19 cellular contexts compared by ENCODE assay signal in genomic region chr6:90922323-90922722, GRCh38.
DNase-seq lines count a peak whose midpoint lies in the region; ATAC-seq, FAIRE-seq and TF ChIP-seq lines count a peak whose summit lies in the region.
"Had no signal": no experiment of that assay in that cellular context is flagged by ENCODE, and none has a peak within 500 bp of the region (broad histone marks: within the 10 kb centered on the region; RNA-seq: fewer than 3 reads in every experiment).

No MANE protein-coding gene starts in this region.

- H2BK12ac ChIP-seq in H1 (ENCODE audit: low read depth, low read length): no peak overlapping the region

- dilution Hi-C loops in IMR-90 (cut with HindIII; ENCODE audit: low sequenced_read_pairs, unreplicated experiment): no loop called here

- H4K20me1 ChIP-seq in IMR-90 (ENCODE audit: insufficient read depth, low read length): no peaks in the 10 kb centered on the region
- H4K20me1 ChIP-seq in H1 (replicated peaks in 1 of 2; ENCODE audit: control insufficient read depth in 1 of 2, insufficient read depth in 2 of 2, low read length in 2 of 2): no peaks in the 10 kb centered on the region
- H4K20me1 ChIP-seq in osteoblast (ENCODE audit: insufficient read depth, low read length): no peaks in the 10 kb centered on the region
- H4K20me1 ChIP-seq: BLaER1 treated with 17β-estradiol and CSF1 and Interleukin-3, amounts not matched to agents 10 nM and 100 nM had no signal

- TF ChIP-seq CTCF in A549 (IDR thresholded peaks at IDR 0.05) (no peak), IMR-90 (conservative IDR thresholded peaks at IDR 0.05; ENCODE audit: low read depth, low read length) (no peak), H1 (IDR thresholded peaks at IDR 0.05; ENCODE audit: control extremely low read depth in 1 of 3, insufficient read depth in 1 of 3, low read depth in 1 of 3, low read length in 3 of 3) (no peak), osteoblast (IDR thresholded peaks at IDR 0.05; ENCODE audit: extremely low read depth, low read depth, low read length) (no peak), omental fat pad (IDR thresholded peaks at IDR 0.05) (no peak)

- ATAC-seq in A549: no peak
- no peak for ATAC-seq in IMR-90 (ENCODE audit: low read depth)
- ATAC-seq in omental fat pad (ENCODE audit: low FRiP score): no peak
- no peak for ATAC-seq in HG03159 (IDR thresholded peaks at IDR 0.05; ENCODE audit: unreplicated experiment)
- ATAC-seq: CD8-positive, alpha-beta T cell had no signal

- no peak overlapping the region for H2BK20ac ChIP-seq in IMR-90 (ENCODE audit: low read depth, low read length)
- no peak overlapping the region for H2BK20ac ChIP-seq in H1 (ENCODE audit: low read length)

- WGBS in A549 (ENCODE audit: missing lambda C conversion rate): 0% methylated on average over 1 of the region's 1 CpG
- WGBS in IMR-90 (ENCODE audit: extremely low coverage in 2 of 2, insufficient read length in 1 of 2), 2 experiments: no CpG with 5 or more reads among the region's 1 CpG
- 80% methylated on average over 1 of the region's 1 CpG; no CpG with 5 or more reads in 1 of the 2 experiments for WGBS in H1 (ENCODE audit: extremely low coverage in 1 of 2, insufficient coverage in 1 of 2, insufficient read length in 1 of 2, insufficient replicate concordance in 2 of 2, low coverage in 1 of 2, low lambda C conversion rate in 2 of 2, missing lambda C conversion rate in 1 of 2), 2 experiments

- no peaks in the 10 kb centered on the region for H3K79me2 ChIP-seq in H1 (ENCODE audit: control insufficient read depth in 1 of 2, insufficient read depth in 2 of 2, low read length in 2 of 2)
- no peaks in the 10 kb centered on the region for H3K79me2 ChIP-seq in osteoblast (ENCODE audit: insufficient read depth, low read length)

- H4K91ac ChIP-seq in IMR-90 (ENCODE audit: insufficient read depth, low read depth, low read length) (no peak overlapping the region), H1 (replicated peaks; ENCODE audit: insufficient read length, low read length) (no peak overlapping the region)

- H2AK5ac ChIP-seq in IMR-90 (ENCODE audit: low read depth, low read length) (no peak overlapping the region), H1 (ENCODE audit: low read depth, low read length) (no peak overlapping the region)

- H2AFZ ChIP-seq in IMR-90 (replicated peaks; ENCODE audit: low read length, poor library complexity) (no peak overlapping the region), H1 (ENCODE audit: low read length) (no peak overlapping the region), osteoblast (ENCODE audit: low read length) (no peak overlapping the region)

- H3K4me2 ChIP-seq in A549 (no peak overlapping the region), IMR-90 (ENCODE audit: low read depth, low read length) (no peak overlapping the region), H1 (ENCODE audit: insufficient read depth in 1 of 2, low read depth in 2 of 2, low read length in 2 of 2) (no peak overlapping the region), osteoblast (ENCODE audit: insufficient read depth, low read length) (no peak overlapping the region)
- H3K4me2 ChIP-seq: BLaER1 treated with 17β-estradiol and CSF1 and Interleukin-3, amounts not matched to agents 10 nM and 100 nM had no signal

- TF ChIP-seq POLR2A in A549 (IDR thresholded peaks at IDR 0.05; ENCODE audit: low read length): no peak
- TF ChIP-seq POLR2A in IMR-90 (IDR thresholded peaks at IDR 0.05; ENCODE audit: low read depth, low read length): no peak
- TF ChIP-seq POLR2A in H1 (IDR thresholded peaks at IDR 0.05; ENCODE audit: control extremely low read depth in 1 of 2, low read depth in 2 of 2, low read length in 2 of 2): no peak

- H4K8ac ChIP-seq in IMR-90 (ENCODE audit: low read depth in 2 of 2, low read length in 2 of 2): no peak overlapping the region
- no peak overlapping the region for H4K8ac ChIP-seq in H1 (ENCODE audit: extremely low read depth, insufficient read depth, low read length)

- in situ Hi-C loops in IMR-90 (cut with MboI; ENCODE audit: low sequenced_read_pairs): no loop called here

- H3K23me2 ChIP-seq in H1 (ENCODE audit: low read depth, low read length): no peaks in the 10 kb centered on the region

- H4K5ac ChIP-seq in IMR-90 (ENCODE audit: low read depth, low read length) (no peak overlapping the region), H1 (ENCODE audit: insufficient read length, low read depth, low read length) (no peak overlapping the region)

- H3K4ac ChIP-seq in IMR-90 (ENCODE audit: low read depth, low read length) (no peak overlapping the region), H1 (replicated peaks; ENCODE audit: insufficient read length, low read depth, low read length) (no peak overlapping the region)

- H3K18ac ChIP-seq in IMR-90 (ENCODE audit: low read depth, low read length): no peak overlapping the region
- H3K18ac ChIP-seq in H1 (ENCODE audit: extremely low read depth, low read length): no peak overlapping the region

- POLR2A ChIA-PET in A549 (lab: Yijun Ruan, JAX) (no interaction called here), IMR-90 (lab: Charles Lee; ENCODE audit: unreplicated experiment) (no interaction called here), H1 (lab: Charles Lee; ENCODE audit: partially characterized antibody) (no interaction called here)

- H3K4me3 ChIP-seq in A549 (no peak overlapping the region), IMR-90 (ENCODE audit: insufficient read depth, low read depth, low read length) (no peak overlapping the region), H1 (ENCODE audit: extremely low read depth in 1 of 4, insufficient read depth in 2 of 4, low read depth in 3 of 4, low read length in 4 of 4) (no peak overlapping the region), osteoblast (ENCODE audit: insufficient read depth, low read length) (no peak overlapping the region)
- H3K4me3 ChIP-seq: BLaER1 treated with 17β-estradiol and CSF1 and Interleukin-3, amounts not matched to agents 10 nM and 100 nM had no signal

- H3K23ac ChIP-seq in IMR-90 (ENCODE audit: low read depth, low read length) (no peak overlapping the region), H1 (ENCODE audit: insufficient read length) (no peak overlapping the region)

- no peak for FAIRE-seq in A549 (lab: Jason Lieb, UNC)
- no peak for FAIRE-seq in H1 (lab: Jason Lieb, UNC)
- FAIRE-seq: GM12891, GM19239 had no signal

- no peaks in the 10 kb centered on the region for H3K79me1 ChIP-seq in IMR-90 (ENCODE audit: low read depth in 1 of 2, low read length in 2 of 2)
- H3K79me1 ChIP-seq in H1 (ENCODE audit: low read depth, low read length): no peaks in the 10 kb centered on the region

- H2AK9ac ChIP-seq in IMR-90 (replicated peaks; ENCODE audit: low read depth, low read length, poor library complexity): no peak overlapping the region

- intact Hi-C loops in IMR-90 (cut with micrococcal nuclease): no loop called here

- H3K56ac ChIP-seq in IMR-90 (ENCODE audit: extremely low read depth, insufficient read depth, low read length) (no peak overlapping the region), H1 (replicated peaks; ENCODE audit: insufficient read length, low read depth, low read length) (no peak overlapping the region)

- CTCF ChIA-PET in A549 (lab: Yijun Ruan, JAX): no interaction called here
- CTCF ChIA-PET in IMR-90 (lab: Yijun Ruan, JAX): no interaction called here
- CTCF ChIA-PET in H1 (lab: Charles Lee; ENCODE audit: partially characterized antibody): no interaction called here

- no peaks in the 10 kb centered on the region for H3K9me1 ChIP-seq in IMR-90 (ENCODE audit: insufficient read depth, low read length)

- H3K14ac ChIP-seq in IMR-90 (replicated peaks; ENCODE audit: low read depth, low read length) (no peak overlapping the region), H1 (ENCODE audit: insufficient read length) (no peak overlapping the region)

- DNase-seq in A549 (ENCODE audit: low read depth in 1 of 2, low spot score in 1 of 2) (no peak), IMR-90 (no peak), H1 (ENCODE audit: low read depth in 1 of 2, low spot score in 2 of 2) (no peak), osteoblast (ENCODE audit: insufficient read length, low spot score, missing footprints) (peak; percentile 6), omental fat pad (ENCODE audit: low spot score) (no peak), dermis blood vessel endothelial cell (no peak)
- DNase-seq: 8988T; AML-193; Caco-2; Calu3; CD4-positive, alpha-beta T cell; CD8-positive, alpha-beta T cell; DMS79 treated with DMSO at 0.1 percent for 48 hours; GF-D8 had no signal

- H3K4me1 ChIP-seq in A549 (no peaks in the 10 kb centered on the region), IMR-90 (ENCODE audit: control insufficient read depth, insufficient read depth, low read length) (no peaks in the 10 kb centered on the region), H1 (replicated peaks in 1 of 4; ENCODE audit: control insufficient read depth in 3 of 4, insufficient read depth in 4 of 4, low read length in 3 of 4) (no peaks in the 10 kb centered on the region), osteoblast (ENCODE audit: insufficient read depth, low read length) (no peaks in the 10 kb centered on the region)
- H3K4me1 ChIP-seq: BLaER1 treated with 17β-estradiol and CSF1 and Interleukin-3, amounts not matched to agents 10 nM and 100 nM; Caco-2 had no signal

- no peak overlapping the region for H2BK5ac ChIP-seq in IMR-90 (ENCODE audit: low read depth, low read length, poor library complexity, severe bottlenecking)
- no peak overlapping the region for H2BK5ac ChIP-seq in H1 (ENCODE audit: low read depth, low read length)

- H3K9me3 ChIP-seq in A549: no peaks in the 10 kb centered on the region
- no peaks in the 10 kb centered on the region for H3K9me3 ChIP-seq in IMR-90 (ENCODE audit: control insufficient read depth, insufficient read depth, low read length)
- H3K9me3 ChIP-seq in H1 (ENCODE audit: insufficient read depth in 2 of 2, low read depth in 1 of 2, low read length in 1 of 2): no peaks in the 10 kb centered on the region
- no peaks in the 10 kb centered on the region for H3K9me3 ChIP-seq in osteoblast (ENCODE audit: low read depth, low read length)
- H3K9me3 ChIP-seq: BLaER1 treated with 17β-estradiol and CSF1 and Interleukin-3, amounts not matched to agents 10 nM and 100 nM; Caco-2 had no signal

- no peak overlapping the region for H2BK15ac ChIP-seq in IMR-90 (ENCODE audit: low read depth, low read length)
- H2BK15ac ChIP-seq in H1 (ENCODE audit: low read length): no peak overlapping the region

- BruUV-seq in IMR-90 (replicated peaks; lab: Mats Ljungman, UMichigan): no TSS peak

- H3K27ac ChIP-seq in A549: no peak overlapping the region
- H3K27ac ChIP-seq in IMR-90 (ENCODE audit: insufficient read depth, low read length): no peak overlapping the region
- H3K27ac ChIP-seq in H1 (ENCODE audit: low read depth, low read length): no peak overlapping the region
- no peak overlapping the region for H3K27ac ChIP-seq in osteoblast (ENCODE audit: low read depth, low read length)
- H3K27ac ChIP-seq: BLaER1 treated with 17β-estradiol and CSF1 and Interleukin-3, amounts not matched to agents 10 nM and 100 nM; C4-2B had no signal

- TF ChIP-seq RAD21 in A549 (conservative IDR thresholded peaks at IDR 0.05 in 1 of 2, IDR thresholded peaks at IDR 0.05 in 1 of 2) (no peak), IMR-90 (IDR thresholded peaks at IDR 0.05; ENCODE audit: low read length) (no peak), H1 (IDR thresholded peaks at IDR 0.05 in 1 of 2, conservative IDR thresholded peaks at IDR 0.05 in 1 of 2; ENCODE audit: low read depth in 2 of 2, low read length in 2 of 2) (no peak)

- TF ChIP-seq EP300 in A549 (IDR thresholded peaks at IDR 0.05): no peak
- TF ChIP-seq EP300 in H1 (IDR thresholded peaks at IDR 0.05; ENCODE audit: borderline replicate concordance in 1 of 2, low read depth in 2 of 2, low read length in 2 of 2): no peak

- H3K27me3 ChIP-seq in IMR-90 (ENCODE audit: control insufficient read depth, insufficient read depth, low read length) (no peaks in the 10 kb centered on the region), H1 (replicated peaks in 1 of 4; ENCODE audit: control insufficient read depth in 3 of 4, extremely low read depth in 1 of 4, insufficient read depth in 3 of 4, low read length in 3 of 4) (no peaks in the 10 kb centered on the region), osteoblast (ENCODE audit: insufficient read depth, low read length) (no peaks in the 10 kb centered on the region)
- H3K27me3 ChIP-seq: BLaER1 treated with 17β-estradiol and CSF1 and Interleukin-3, amounts not matched to agents 10 nM and 100 nM had no signal

- no peak overlapping the region for H3K9ac ChIP-seq in IMR-90 (ENCODE audit: low read depth, low read length)
- no peak overlapping the region for H3K9ac ChIP-seq in H1 (replicated peaks in 1 of 4; ENCODE audit: extremely low read depth in 1 of 4, low read depth in 3 of 4, low read length in 3 of 4)
- H3K9ac ChIP-seq: BLaER1 treated with 17β-estradiol and CSF1 and Interleukin-3, amounts not matched to agents 10 nM and 100 nM had no signal

- H3K36me3 ChIP-seq in IMR-90 (ENCODE audit: control insufficient read depth, insufficient read depth, low read length) (no peaks in the 10 kb centered on the region), H1 (ENCODE audit: control insufficient read depth in 2 of 4, insufficient read depth in 4 of 4, low read length in 3 of 4) (no peaks in the 10 kb centered on the region), osteoblast (ENCODE audit: insufficient read depth, low read length) (no peaks in the 10 kb centered on the region)
- H3K36me3 ChIP-seq: BLaER1 treated with 17β-estradiol and CSF1 and Interleukin-3, amounts not matched to agents 10 nM and 100 nM had no signal

- H2BK120ac ChIP-seq in IMR-90 (ENCODE audit: low read depth, low read length): no peak overlapping the region
- H2BK120ac ChIP-seq in H1 (replicated peaks; ENCODE audit: low read depth, low read length): no peak overlapping the region

Comparison
In these comparisons a context has a peak if more than half of its experiments do, and no peak if none do; other contexts are left out.
1. Of the 18 proteins assayed by ChIP-seq in both H1 and A549: peak only in H1: none; only in A549: none; in both: MAFK; in neither: 17.